In the genomic region with DNA sequence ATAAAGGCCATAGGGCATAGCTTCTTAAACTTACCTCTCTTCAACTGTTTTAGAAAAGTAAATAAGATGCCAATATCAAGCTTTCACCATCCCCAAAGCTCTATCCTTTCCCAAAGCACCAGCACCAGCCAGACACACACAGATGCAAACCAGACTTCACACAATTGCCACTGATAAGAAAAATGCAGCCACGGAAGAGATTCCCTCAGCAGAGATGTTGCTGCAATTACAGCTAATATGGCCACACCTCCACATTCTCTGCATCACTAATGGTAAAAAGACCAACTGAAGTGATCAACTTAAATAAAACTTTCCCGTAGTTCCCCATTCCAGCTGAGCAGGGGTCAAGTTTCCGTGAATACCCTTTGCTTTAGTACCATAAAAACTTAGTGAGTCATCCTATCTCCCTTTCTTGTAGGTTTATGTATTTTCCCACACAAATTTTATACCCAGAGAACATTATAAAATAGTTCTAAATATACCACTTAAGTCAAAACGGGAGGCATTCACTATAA, we compare ENCODE assay signal across 19 cellular contexts.
DNase-seq lines count a peak whose midpoint lies in the region; ATAC-seq and TF ChIP-seq lines count a peak whose summit lies in the region.
"Had no signal": no experiment of that assay in that cellular context is flagged by ENCODE, and none has a peak within 500 bp of the region (broad histone marks: within the 10 kb centered on the region; RNA-seq: fewer than 3 reads in every experiment).

No MANE protein-coding gene starts in this region.

- peak overlapping the region; percentile 7 for H3K27ac Mint-ChIP-seq in neural crest cell (ENCODE audit: unreplicated experiment)
- no peak overlapping the region for H3K27ac Mint-ChIP-seq in CD8-positive, alpha-beta T cell
- H3K27ac Mint-ChIP-seq: IgD-negative memory B cell had no signal

- no peak overlapping the region for H3K4me3 Mint-ChIP-seq in neural crest cell
- no peak overlapping the region for H3K4me3 Mint-ChIP-seq in CD8-positive, alpha-beta T cell
- H3K4me3 Mint-ChIP-seq: IgD-negative memory B cell had no signal

- H3K9me3 Mint-ChIP-seq in neural crest cell, result no peaks in the 10 kb centered on the region
- H3K9me3 Mint-ChIP-seq in CD8-positive, alpha-beta T cell, result no peaks in the 10 kb centered on the region

- no peaks in the 10 kb centered on the region for H3K4me1 Mint-ChIP-seq in neural crest cell
- H3K4me1 Mint-ChIP-seq in CD8-positive, alpha-beta T cell (ENCODE audit: low read depth), result no peaks in the 10 kb centered on the region

- intact Hi-C loops in ovary (cut with DNase I), result loop anchor here in 1 of 4 donors (10.0 kb wide), 1 partner anchor 161 kb away; no protein-coding TSS in a partner anchor
- intact Hi-C loops in CD8-positive, alpha-beta T cell (cut with DNase I, micrococcal nuclease), result no loop called here

- H3K27ac ChIP-seq in ovary, result no peak overlapping the region
- H3K27ac ChIP-seq in CD8-positive, alpha-beta T cell (ENCODE audit: low read depth, low read length), result no peak overlapping the region
- H3K27ac ChIP-seq: A549, HL-60 had no signal

- no peaks in the 10 kb centered on the region for H3K9me3 ChIP-seq in ovary
- no peaks in the 10 kb centered on the region for H3K9me3 ChIP-seq in CD8-positive, alpha-beta T cell (ENCODE audit: low read length)
- H3K9me3 ChIP-seq: A549, SK-N-SH had no signal

- H3K27me3 Mint-ChIP-seq in neural crest cell (ENCODE audit: low read depth), result no peaks in the 10 kb centered on the region
- no peaks in the 10 kb centered on the region for H3K27me3 Mint-ChIP-seq in CD8-positive, alpha-beta T cell (ENCODE audit: low read depth)
- H3K27me3 Mint-ChIP-seq: IgD-negative memory B cell had no signal

- CTCF ChIA-PET in CD8-positive, alpha-beta T cell (lab: Charles Lee), result interaction anchor here (0.5 to 1.1 kb wide), 3 partner anchors 8 to 81 kb away, joined by 3 read pairs; no protein-coding TSS in a partner anchor

- DNase-seq in AG09309 (ENCODE audit: low read depth) (peak; percentile 39), LHCN-M2 (ENCODE audit: low read depth) (peak; percentile 46), choroid plexus epithelial cell (ENCODE audit: low read depth) (peak; percentile 49), neural crest cell (ENCODE audit: low read depth, low spot score) (no peak), ovary (no peak), NCI-H748 (lab: John Stamatoyannopoulos, UW; ENCODE audit: unreplicated experiment) (no peak)
- no peak for DNase-seq in CD8-positive, alpha-beta T cell
- DNase-seq: C1 segment of cervical spinal cord; DMS79; H7; NCI-H1105; NCI-H748 treated with DMSO at 0.1 percent for 48 hours; NK-92 treated with Interleukin-12 subunit alpha and Interleukin-12 subunit beta, amount 100 ng/mL, for 24 hours; SHP77; SK-N-SH had no signal

- no peaks in the 10 kb centered on the region for H3K36me3 ChIP-seq in ovary
- no peaks in the 10 kb centered on the region for H3K36me3 ChIP-seq in CD8-positive, alpha-beta T cell (ENCODE audit: insufficient read depth, low read length)

- no peaks in the 10 kb centered on the region for H3K36me3 Mint-ChIP-seq in neural crest cell (ENCODE audit: low read depth)
- H3K36me3 Mint-ChIP-seq in CD8-positive, alpha-beta T cell, result peaks cover 3% of the 10 kb centered on the region

- POLR2A ChIA-PET in CD8-positive, alpha-beta T cell (lab: Charles Lee), result no interaction called here

- H3K27me3 ChIP-seq in ovary, result no peaks in the 10 kb centered on the region
- H3K27me3 ChIP-seq in CD8-positive, alpha-beta T cell (ENCODE audit: insufficient read depth, low read length), result no peaks in the 10 kb centered on the region

- 65 to 76% (median 67%) methylated on average over 4 of the region's 4 CpGs for WGBS in ovary, 3 donors

- H3K4me1 ChIP-seq in ovary (ENCODE audit: insufficient read depth), result peaks cover 4% of the 10 kb centered on the region
- no peaks in the 10 kb centered on the region for H3K4me1 ChIP-seq in CD8-positive, alpha-beta T cell (ENCODE audit: insufficient read depth, low read length)
- H3K4me1 ChIP-seq: A549 had no signal

- TF ChIP-seq EP300 in ovary (IDR thresholded peaks at IDR 0.05), result no peak

- TF ChIP-seq CTCF in AG09309 (IDR thresholded peaks at IDR 0.05; ENCODE audit: control insufficient read depth, insufficient read depth, low read depth, low read length, missing control alignments) (no peak), choroid plexus epithelial cell (conservative IDR thresholded peaks at IDR 0.05; ENCODE audit: low read depth, low read length) (no peak), neural crest cell (conservative IDR thresholded peaks at IDR 0.05) (no peak), ovary (IDR thresholded peaks at IDR 0.05) (no peak)
- TF ChIP-seq CTCF in CD8-positive, alpha-beta T cell (IDR thresholded peaks at IDR 0.05), result no peak

- H3K4me3 ChIP-seq in AG09309 (ENCODE audit: control insufficient read depth, low read depth, low read length) (no peak overlapping the region), choroid plexus epithelial cell (ENCODE audit: low read depth, low read length) (no peak overlapping the region), ovary (no peak overlapping the region)
- H3K4me3 ChIP-seq in CD8-positive, alpha-beta T cell (ENCODE audit: low read depth, low read length), result no peak overlapping the region
- H3K4me3 ChIP-seq: A549 had no signal

- no peak for TF ChIP-seq POLR2A in ovary (IDR thresholded peaks at IDR 0.05)

- ATAC-seq in GM21619 (IDR thresholded peaks at IDR 0.05; ENCODE audit: unreplicated experiment), result no peak
- ATAC-seq in CD8-positive, alpha-beta T cell, result no peak
- ATAC-seq: A549 had no signal

Comparison
In these comparisons a context has a peak if more than half of its experiments do, and no peak if none do; other contexts are left out.
1. DNase-seq: peak in AG09309 (single experiment), LHCN-M2 (single experiment) and choroid plexus epithelial cell (single experiment); none in neural crest cell (single experiment), ovary (0 of 5), NCI-H748 (single experiment) and CD8-positive, alpha-beta T cell (0 of 7).